ENCODE assay signal across 21 cellular contexts in genomic region chr19:2799273-2800020, GRCh38. TPM values are rescaled to one million over a fixed set of nuclear protein-coding genes. Genes with fewer than 3 reads are reported as not detected.
DNase-seq lines count a peak whose midpoint lies in the region; ATAC-seq and TF ChIP-seq lines count a peak whose summit lies in the region.
"Had no signal": no experiment of that assay in that cellular context is flagged by ENCODE, and none has a peak within 500 bp of the region (broad histone marks: within the 10 kb centered on the region; RNA-seq: fewer than 3 reads in every experiment).

No MANE protein-coding gene starts in this region.

- CTCF ChIA-PET in Panc1 (lab: Charles Lee), result interaction anchor here (0.6 kb wide), 1 partner anchor 25 kb away, joined by 3 read pairs; no protein-coding TSS in a partner anchor

- DNase-seq in heart right ventricle, result no peak
- DNase-seq in cardiac septum (ENCODE audit: low spot score), result no peak
- DNase-seq in Panc1 (ENCODE audit: low read depth, low spot score), result no peak
- no peak for DNase-seq in right cardiac atrium
- DNase-seq in HK-2 (ENCODE audit: unreplicated experiment), result no peak
- no peak for DNase-seq in activated CD8-positive, alpha-beta memory T cell treated with anti-CD3 and anti-CD28 coated beads for 24 hours
- DNase-seq: Caco-2; CD8-positive, alpha-beta T cell; HCEC 1CT; MM.1S; NCI-H1694 treated with DMSO at 0.1 percent for 48 hours; NCI-H2081; NCI-H2227 treated with DMSO at 0.1 percent for 48 hours; NCI-H526 treated with DMSO at 0.1 percent for 48 hours; PC-9; RPMI8226; SIG-M5 had no signal

- H3K4me3 ChIP-seq in heart right ventricle (no peak overlapping the region), Panc1 (ENCODE audit: low read depth in 2 of 2, low read length in 2 of 2) (no peak overlapping the region), right cardiac atrium (ENCODE audit: low read length) (no peak overlapping the region)
- H3K4me3 ChIP-seq: GM23248, PC-9, SK-N-MC had no signal

- peaks cover 0 to 28% (median 19%) of the 10 kb centered on the region in 9 donors for H3K4me1 ChIP-seq in heart right ventricle
- no peaks in the 10 kb centered on the region for H3K4me1 ChIP-seq in Panc1 (ENCODE audit: control insufficient read depth, insufficient read depth, low read length)
- no peaks in the 10 kb centered on the region for H3K4me1 ChIP-seq in right cardiac atrium (ENCODE audit: control insufficient read depth, insufficient read depth, low read length)
- H3K4me1 ChIP-seq: Caco-2 had no signal

- WGBS in heart right ventricle, 2 donors, result 95 to 97% methylated on average over 41 of the region's 41 CpGs
- WGBS in right cardiac atrium, result 95% methylated on average over 41 of the region's 41 CpGs

- H3K36me3 ChIP-seq in heart right ventricle (peaks cover 0 to 73% (median 8%) of the 10 kb centered on the region in 9 donors), Panc1 (ENCODE audit: control insufficient read depth, insufficient read depth, low read length) (no peaks in the 10 kb centered on the region)

- intact Hi-C loops in heart right ventricle (cut with DNase I) (no loop called here), cardiac septum (cut with DNase I) (no loop called here), Panc1 (cut with micrococcal nuclease; ENCODE audit: unreplicated experiment) (no loop called here), right cardiac atrium (cut with DNase I) (no loop called here)

- H3K9me3 ChIP-seq in heart right ventricle (no peaks in the 10 kb centered on the region), Panc1 (ENCODE audit: control insufficient read depth, insufficient read depth, low read depth, low read length) (no peaks in the 10 kb centered on the region), right cardiac atrium (ENCODE audit: control insufficient read depth, low read length) (no peaks in the 10 kb centered on the region)
- H3K9me3 ChIP-seq: Caco-2 had no signal

- TF ChIP-seq CTCF in heart right ventricle (IDR thresholded peaks at IDR 0.05) (no peak), Panc1 (IDR thresholded peaks at IDR 0.05) (no peak)

- BruUV-seq in Panc1 (replicated peaks; lab: Mats Ljungman, UMichigan), result no TSS peak

- in situ Hi-C loops in Panc1 (cut with HindIII; ENCODE audit: low pct_unique_long_range_greater_than_20kb, low sequenced_read_pairs), result no loop called here

- H3K27ac ChIP-seq in heart right ventricle, result peak overlapping the region in 8 of 10 donors; percentile 35 to 89 (median 70)
- H3K27ac ChIP-seq in Panc1 (ENCODE audit: low read length), result no peak overlapping the region
- H3K27ac ChIP-seq in right cardiac atrium (ENCODE audit: low read length), result peak overlapping the region; percentile 25
- H3K27ac ChIP-seq: KMS-11, PC-9, SK-N-MC had no signal

- POLR2A ChIA-PET in Panc1 (lab: Charles Lee), result no interaction called here

- no peaks in the 10 kb centered on the region for H3K27me3 ChIP-seq in heart right ventricle
- H3K27me3 ChIP-seq in Panc1 (ENCODE audit: control insufficient read depth, insufficient read depth, low read length), result no peaks in the 10 kb centered on the region
- H3K27me3 ChIP-seq in right cardiac atrium (ENCODE audit: control insufficient read depth, insufficient read depth), result no peaks in the 10 kb centered on the region

- ATAC-seq in heart right ventricle (no peak), Panc1 (peak; percentile 7; the same call in 1 of the 2 replicates), right cardiac atrium (no peak), HG03442 (IDR thresholded peaks at IDR 0.05; ENCODE audit: unreplicated experiment) (no peak)
- ATAC-seq: CD8-positive, alpha-beta T cell had no signal

RNA-seq across cellular contexts. Expression of gene THOP1, which starts 14.1 kb away (rescaled TPM):
- 10 to 100 TPM; 37.5 to 72.5 (median 41.2) TPM for total RNA-seq in heart right ventricle
- polyA plus RNA-seq in heart right ventricle, result 10 to 100 TPM; 84.1 to 85.3 TPM
- 34.6 TPM for total RNA-seq in cardiac septum
- 143 TPM for total RNA-seq in Panc1 (2021; ENCODE audit: unreplicated experiment)
- polyA plus RNA-seq in Panc1 (2012; ENCODE audit: insufficient read length), result 180 TPM
- 10 to 100 TPM; 41.4 to 69.4 (median 54.1) TPM for total RNA-seq in right cardiac atrium
- 64.0 TPM for polyA plus RNA-seq in right cardiac atrium

RNA-seq across cellular contexts. Expression of gene SGTA, which starts 16.4 kb away (rescaled TPM):
- 10 to 100 TPM; 52.6 to 84.9 (median 64.6) TPM for total RNA-seq in heart right ventricle
- 100 to 1,000 TPM in 1 of 2 donors, 10 to 100 TPM in 1; 90.2 to 102 TPM for polyA plus RNA-seq in heart right ventricle
- 54.1 TPM for total RNA-seq in cardiac septum
- total RNA-seq in Panc1 (2021; ENCODE audit: unreplicated experiment), result 85.7 TPM
- 101 TPM for polyA plus RNA-seq in Panc1 (2012; ENCODE audit: insufficient read length)
- 10 to 100 TPM; 53.6 to 84.2 (median 64.6) TPM for total RNA-seq in right cardiac atrium
- 86.5 TPM for polyA plus RNA-seq in right cardiac atrium

RNA-seq across cellular contexts. Expression of gene ZNF554, which starts 20.2 kb away (rescaled TPM):
- total RNA-seq in heart right ventricle (1 to 10 TPM; 3.1 to 5.6 (median 4.7) TPM), cardiac septum (5.6 TPM), Panc1 (2021; ENCODE audit: unreplicated experiment) (1.5 TPM), right cardiac atrium (1 to 10 TPM; 4.7 to 6.7 (median 6.3) TPM)
- polyA plus RNA-seq in heart right ventricle (1 to 10 TPM in 1 of 2 donors, under 1 TPM in 1; 0.94 to 6.7 TPM), right cardiac atrium (4.7 TPM)
- 1.2 TPM for polyA plus RNA-seq in Panc1 (2012; ENCODE audit: insufficient read length)

RNA-seq across cellular contexts. Expression of gene ZNF555, which starts 41.8 kb away (rescaled TPM):
- total RNA-seq in heart right ventricle, result 10 to 100 TPM in 2 of 10 donors, 1 to 10 TPM in 8; 4.9 to 11.3 (median 8.5) TPM
- polyA plus RNA-seq in heart right ventricle, result 1 to 10 TPM; 2.6 to 2.9 TPM
- 6.9 TPM for total RNA-seq in cardiac septum
- total RNA-seq in Panc1 (2021; ENCODE audit: unreplicated experiment), result 7.3 TPM
- 2.3 TPM for polyA plus RNA-seq in Panc1 (2012; ENCODE audit: insufficient read length)
- total RNA-seq in right cardiac atrium, result 10 to 100 TPM in 2 of 4 donors, 1 to 10 TPM in 2; 8.8 to 15.7 (median 9.6) TPM
- polyA plus RNA-seq in right cardiac atrium, result 3.4 TPM

RNA-seq across cellular contexts. Expression of gene SLC39A3, which starts 59.6 kb away (rescaled TPM):
- total RNA-seq in heart right ventricle, result 10 to 100 TPM; 16.5 to 27.7 (median 21.6) TPM
- polyA plus RNA-seq in heart right ventricle, result 10 to 100 TPM; 26.1 to 66.8 TPM
- 17.9 TPM for total RNA-seq in cardiac septum
- total RNA-seq in Panc1 (2021; ENCODE audit: unreplicated experiment), result 46.6 TPM
- polyA plus RNA-seq in Panc1 (2012; ENCODE audit: insufficient read length), result 69.1 TPM
- 10 to 100 TPM; 19.9 to 25.5 (median 23.4) TPM for total RNA-seq in right cardiac atrium
- polyA plus RNA-seq in right cardiac atrium, result 29.3 TPM
